19 cellular contexts compared by ENCODE assay signal in genomic region chr15:55698653-55699052, GRCh38. TPM values are rescaled to one million over a fixed set of nuclear protein-coding genes. Genes with fewer than 3 reads are reported as not detected.
DNase-seq lines count a peak whose midpoint lies in the region; ATAC-seq and TF ChIP-seq lines count a peak whose summit lies in the region.
"Had no signal": no experiment of that assay in that cellular context is flagged by ENCODE, and none has a peak within 500 bp of the region (broad histone marks: within the 10 kb centered on the region; RNA-seq: fewer than 3 reads in every experiment).

No MANE protein-coding gene starts in this region.

- H3K4me3 Mint-ChIP-seq in activated CD4-positive, alpha-beta T cell treated with anti-CD3 and anti-CD28 coated beads for 36 hours, result no peak overlapping the region
- H3K4me3 Mint-ChIP-seq in nephron progenitor cell, result no peak overlapping the region
- H3K4me3 Mint-ChIP-seq: B cell; CD4-positive, CD25-positive, alpha-beta regulatory T cell; CD8-positive, alpha-beta T cell; GM23338; H9 had no signal

- no peaks in the 10 kb centered on the region for H3K36me3 ChIP-seq in colonic mucosa
- H3K36me3 ChIP-seq: BLaER1 had no signal

- POLR2A ChIA-PET in activated CD4-positive, alpha-beta T cell treated with anti-CD3 and anti-CD28 coated beads for 36 hours (lab: Charles Lee), result no interaction called here

- intact Hi-C loops in activated CD4-positive, alpha-beta T cell treated with anti-CD3 and anti-CD28 coated beads for 36 hours (cut with DNase I, micrococcal nuclease), result no loop called here
- intact Hi-C loops in colonic mucosa (cut with DNase I), result no loop called here

- no peaks in the 10 kb centered on the region for H3K4me1 ChIP-seq in colonic mucosa

- H3K27ac Mint-ChIP-seq in activated CD4-positive, alpha-beta T cell treated with anti-CD3 and anti-CD28 coated beads for 36 hours, result no peak overlapping the region
- H3K27ac Mint-ChIP-seq in nephron progenitor cell, result peak overlapping the region; percentile 86
- H3K27ac Mint-ChIP-seq: B cell; CD8-positive, alpha-beta T cell; GM23338; H9 had no signal

- DNase-seq in activated CD4-positive, alpha-beta T cell treated with anti-CD3 and anti-CD28 coated beads for 36 hours, result peak; percentile 30
- no peak for DNase-seq in activated CD4-positive, alpha-beta T cell treated with anti-CD3 and anti-CD28 coated beads, Interleukin-2, amount 50 U/mL, for 4 hours
- DNase-seq in stimulated activated CD4-positive, alpha-beta T cell treated with anti-CD3 and anti-CD28 coated beads, Interleukin-1b, Interleukin-23, amount 100 ng/mL, for 48 hours, result peak; percentile 6
- DNase-seq in stimulated activated CD4-positive, alpha-beta T cell treated with anti-CD3 and anti-CD28 coated beads, Interleukin-15, amount 100 ng/mL, for 24 hours, result no peak
- DNase-seq in nephron progenitor cell (no peak), colonic mucosa (no peak)
- DNase-seq: Caco-2; CD4-positive, CD25-positive, alpha-beta regulatory T cell; CD8-positive, alpha-beta T cell; DMS153; DND-41; H9 had no signal

- peaks cover 7% of the 10 kb centered on the region for H3K4me1 Mint-ChIP-seq in activated CD4-positive, alpha-beta T cell treated with anti-CD3 and anti-CD28 coated beads for 36 hours
- peaks cover 69% of the 10 kb centered on the region for H3K4me1 Mint-ChIP-seq in nephron progenitor cell

- no peak overlapping the region for H3K9ac ChIP-seq in colonic mucosa (ENCODE audit: low read depth in 2 of 2, low read length in 2 of 2)
- H3K9ac ChIP-seq: BLaER1 had no signal

- no peaks in the 10 kb centered on the region for H3K27me3 ChIP-seq in colonic mucosa
- H3K27me3 ChIP-seq: BLaER1 had no signal

- no peak overlapping the region for H3K27ac ChIP-seq in colonic mucosa
- H3K27ac ChIP-seq: 22Rv1, BLaER1, C4-2B had no signal

- no peaks in the 10 kb centered on the region for H3K9me3 Mint-ChIP-seq in activated CD4-positive, alpha-beta T cell treated with anti-CD3 and anti-CD28 coated beads for 36 hours (ENCODE audit: low read depth)
- H3K9me3 Mint-ChIP-seq in nephron progenitor cell, result no peaks in the 10 kb centered on the region
- H3K9me3 Mint-ChIP-seq: CD8-positive, alpha-beta T cell; GM23338; H9 had no signal

- CTCF ChIA-PET in activated CD4-positive, alpha-beta T cell treated with anti-CD3 and anti-CD28 coated beads for 36 hours (lab: Charles Lee), result no interaction called here

- no peak overlapping the region for H3K4me3 ChIP-seq in colonic mucosa
- H3K4me3 ChIP-seq: BLaER1, GM23338 had no signal

- no peak for TF ChIP-seq CTCF in nephron progenitor cell (IDR thresholded peaks at IDR 0.05)
- TF ChIP-seq CTCF in colonic mucosa (IDR thresholded peaks at IDR 0.05), result no peak

- H3K9me3 ChIP-seq in colonic mucosa, result no peaks in the 10 kb centered on the region
- H3K9me3 ChIP-seq: BLaER1, Caco-2 had no signal

- ATAC-seq in activated CD4-positive, alpha-beta T cell treated with anti-CD3 and anti-CD28 coated beads for 36 hours, result peak; percentile 55
- ATAC-seq in GM19324 (IDR thresholded peaks at IDR 0.05; ENCODE audit: low FRiP score, unreplicated experiment), result no peak
- ATAC-seq: CD8-positive, alpha-beta T cell; GM23338; HCT116 had no signal

- no peaks in the 10 kb centered on the region for H3K36me3 Mint-ChIP-seq in activated CD4-positive, alpha-beta T cell treated with anti-CD3 and anti-CD28 coated beads for 36 hours (ENCODE audit: low read depth)
- peaks cover 56% of the 10 kb centered on the region for H3K36me3 Mint-ChIP-seq in nephron progenitor cell (ENCODE audit: low read depth)
- H3K36me3 Mint-ChIP-seq: CD4-positive, CD25-positive, alpha-beta regulatory T cell; CD8-positive, alpha-beta T cell had no signal

- H3K27me3 Mint-ChIP-seq in activated CD4-positive, alpha-beta T cell treated with anti-CD3 and anti-CD28 coated beads for 36 hours, result peaks cover 3% of the 10 kb centered on the region
- H3K27me3 Mint-ChIP-seq in nephron progenitor cell (ENCODE audit: low read depth, poor library complexity), result no peaks in the 10 kb centered on the region

RNA-seq across cellular contexts. Expression of gene PRTG, which starts 44.3 kb away (rescaled TPM):
- total RNA-seq in activated CD4-positive, alpha-beta T cell treated with anti-CD3 and anti-CD28 coated beads for 36 hours, result not detected
- 1 to 10 TPM in 1 of 2 donors, under 1 TPM in 1; 0.32 to 1.2 TPM for total RNA-seq in colonic mucosa
- total RNA-seq: B cell; CD4-positive, CD25-positive, alpha-beta regulatory T cell; CD8-positive, alpha-beta T cell had no signal

Comparison
In these comparisons a context has a peak if more than half of its experiments do, and no peak if none do; other contexts are left out.
1. DNase-seq: peak in activated CD4-positive, alpha-beta T cell treated with anti-CD3 and anti-CD28 coated beads for 36 hours (single experiment) and stimulated activated CD4-positive, alpha-beta T cell treated with anti-CD3 and anti-CD28 coated beads, Interleukin-1b, Interleukin-23, amount 100 ng/mL, for 48 hours (single experiment); none in activated CD4-positive, alpha-beta T cell treated with anti-CD3 and anti-CD28 coated beads, Interleukin-2, amount 50 U/mL, for 4 hours (0 of 2), stimulated activated CD4-positive, alpha-beta T cell treated with anti-CD3 and anti-CD28 coated beads, Interleukin-15, amount 100 ng/mL, for 24 hours (single experiment), nephron progenitor cell (single experiment) and colonic mucosa (single experiment).